In the genomic region with DNA sequence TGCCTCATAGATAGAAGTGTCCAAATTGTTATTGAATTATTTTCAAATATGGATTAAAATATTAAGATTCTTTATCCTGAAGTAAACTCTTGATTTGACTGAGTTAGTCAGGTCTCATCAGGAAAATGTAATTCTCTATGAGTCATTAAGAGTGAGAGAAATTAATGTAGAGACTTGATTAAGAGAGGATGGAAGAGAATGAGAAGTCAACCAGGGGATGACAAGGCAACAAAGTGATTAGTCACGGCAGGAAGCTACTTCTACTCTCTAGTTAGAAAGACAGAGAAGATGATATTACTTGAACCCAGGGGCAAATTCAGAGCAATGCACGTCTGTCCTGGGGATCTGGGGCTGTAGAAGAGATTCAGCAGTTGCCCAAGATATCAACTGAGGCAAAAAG, we compare ENCODE assay signal across 23 cellular contexts.
"Had no signal": no experiment of that assay in that cellular context is flagged by ENCODE, and none has a peak within 500 bp of the region (broad histone marks: within the 10 kb centered on the region; RNA-seq: fewer than 3 reads in every experiment).

No MANE protein-coding gene starts in this region.

- H3K36me3 Mint-ChIP-seq: naive thymus-derived CD8-positive, alpha-beta T cell; stimulated activated effector memory CD8-positive, alpha-beta T cell treated with anti-CD3 and anti-CD28 coated beads, Interleukin-12 subunit alpha, Interleukin-12 subunit beta, amount 100 ng/mL, for 72 hours; type B pancreatic cell had no signal

- H3K4me3 Mint-ChIP-seq: naive thymus-derived CD8-positive, alpha-beta T cell; stimulated activated effector memory CD8-positive, alpha-beta T cell treated with anti-CD3 and anti-CD28 coated beads, Interleukin-12 subunit alpha, Interleukin-12 subunit beta, amount 100 ng/mL, for 72 hours; type B pancreatic cell had no signal

- H3K4me1 Mint-ChIP-seq: naive thymus-derived CD8-positive, alpha-beta T cell; stimulated activated effector memory CD8-positive, alpha-beta T cell treated with anti-CD3 and anti-CD28 coated beads, Interleukin-12 subunit alpha, Interleukin-12 subunit beta, amount 100 ng/mL, for 72 hours had no signal

- H3K27me3 ChIP-seq: gastrocnemius medialis, heart right ventricle, ovary, suprapubic skin, thyroid gland, uterus had no signal

- H3K36me3 ChIP-seq: gastrocnemius medialis, heart right ventricle, ovary, suprapubic skin, thyroid gland, uterus had no signal

- FAIRE-seq: islet of Langerhans, small intestine had no signal

- H3K4me1 ChIP-seq: gastrocnemius medialis, heart right ventricle, suprapubic skin, thyroid gland, uterus had no signal

- H3K27ac Mint-ChIP-seq: naive thymus-derived CD8-positive, alpha-beta T cell; stimulated activated effector memory CD8-positive, alpha-beta T cell treated with anti-CD3 and anti-CD28 coated beads, Interleukin-12 subunit alpha, Interleukin-12 subunit beta, amount 100 ng/mL, for 72 hours; type B pancreatic cell had no signal

- H3K4me3 ChIP-seq: coronary artery, gastrocnemius medialis, mucosa of descending colon, ovary, suprapubic skin, thyroid gland, uterus had no signal

- H3K9me3 ChIP-seq: gastrocnemius medialis, heart right ventricle, mucosa of descending colon, ovary, suprapubic skin, thyroid gland, uterus had no signal

- DNase-seq: effector CD8-positive, alpha-beta T cell; gastrocnemius medialis; heart right ventricle; hypothalamus; kidney glomerular epithelial cell; mammary epithelial cell; mucosa of descending colon; naive thymus-derived CD8-positive, alpha-beta T cell; ovary; right cardiac atrium; small intestine; stimulated activated CD4-positive, alpha-beta T cell treated with anti-CD3 and anti-CD28 coated beads, Interleukin-12 subunit alpha, Interleukin-12 subunit beta, amount 100 ng/mL, for 4 hours; stimulated activated CD4-positive, alpha-beta T cell treated with anti-CD3 and anti-CD28 coated beads, Interleukin-2, amount 100 ng/mL, for 48 hours; stimulated activated naive CD8-positive, alpha-beta T cell treated with anti-CD3 and anti-CD28 coated beads, Interleukin-15, Interleukin-2, amounts not matched to agents 100 U/mL and 50 U/mL, for 24 hours; thyroid gland; uterus had no signal

- ATAC-seq: esophagus mucosa; gastrocnemius medialis; heart right ventricle; left lobe of liver; mucosa of descending colon; naive thymus-derived CD8-positive, alpha-beta T cell; right cardiac atrium; stimulated activated effector memory CD8-positive, alpha-beta T cell treated with anti-CD3 and anti-CD28 coated beads, Interleukin-12 subunit alpha, Interleukin-12 subunit beta, amount 100 ng/mL, for 72 hours; stimulated activated naive CD8-positive, alpha-beta T cell treated with anti-CD3 and anti-CD28 coated beads, Interleukin-15, Interleukin-2, amounts not matched to agents 100 U/mL and 50 U/mL, for 24 hours had no signal

- H3K27ac ChIP-seq: coronary artery, gastrocnemius medialis, ovary, suprapubic skin, thyroid gland, uterus had no signal
